ENCODE assay signal across 9 cellular contexts in genomic region chr21:20997633-20998455, GRCh38. TPM values are rescaled to one million over a fixed set of nuclear protein-coding genes. Genes with fewer than 3 reads are reported as not detected.
A peak's percentile ranks its signal among the peaks of the same experiment; 100 is the strongest.
DNase-seq lines count a peak whose midpoint lies in the region; ATAC-seq, FAIRE-seq and TF ChIP-seq lines count a peak whose summit lies in the region.
"Had no signal": no experiment of that assay in that cellular context is flagged by ENCODE, and none has a peak within 500 bp of the region (broad histone marks: within the 10 kb centered on the region; RNA-seq: fewer than 3 reads in every experiment).

NCAM2 (plus strand) TSS chr21:20998409.

- CTCF ChIA-PET in A549 (lab: Yijun Ruan, JAX), result no interaction called here
- CTCF ChIA-PET in activated CD8-positive, alpha-beta T cell treated with anti-CD3 and anti-CD28 coated beads, Interleukin-2, amount 10 ng/mL, durations not matched to agents 7 days and 5 days (lab: Charles Lee), result no interaction called here

- H3K4me3 ChIP-seq in A549, result peak within 1 kb of the TSS; percentile 28; the same call in 1 of the 3 replicates
- H3K4me3 ChIP-seq: GM12878 had no signal

- no peak within 1 kb of the TSS for H3K27ac Mint-ChIP-seq in activated CD8-positive, alpha-beta T cell treated with anti-CD3 and anti-CD28 coated beads, Interleukin-2, amount 10 ng/mL, durations not matched to agents 7 days and 5 days
- H3K27ac Mint-ChIP-seq in effector memory CD8-positive, alpha-beta T cell, result no peak within 1 kb of the TSS

- no peak for TF ChIP-seq EP300 in A549 (IDR thresholded peaks at IDR 0.05)

- TF ChIP-seq RAD21 in A549 (conservative IDR thresholded peaks at IDR 0.05 in 1 of 2, IDR thresholded peaks at IDR 0.05 in 1 of 2), result no peak

- H3K27ac ChIP-seq in A549, result no peak within 1 kb of the TSS

- H3K9me3 ChIP-seq in A549, result no peaks in the 10 kb centered on the region

- H3K4me2 ChIP-seq in A549, result peak within 1 kb of the TSS; percentile 45

- H3K27me3 Mint-ChIP-seq in activated CD8-positive, alpha-beta T cell treated with anti-CD3 and anti-CD28 coated beads, Interleukin-2, amount 10 ng/mL, durations not matched to agents 7 days and 5 days (ENCODE audit: low read depth), result peaks cover 29% of the 10 kb centered on the region
- no peaks in the 10 kb centered on the region for H3K27me3 Mint-ChIP-seq in effector memory CD8-positive, alpha-beta T cell

- peak in 1 of 2 experiments; percentile 38 for DNase-seq in A549 (ENCODE audit: low read depth in 1 of 2, low spot score in 1 of 2)
- DNase-seq in NCI-H2196 treated with DMSO at 0.1 percent for 48 hours (lab: John Stamatoyannopoulos, UW; ENCODE audit: unreplicated experiment), result peak; percentile 26
- DNase-seq in activated CD8-positive, alpha-beta T cell treated with anti-CD3 and anti-CD28 coated beads, Interleukin-2, amount 10 ng/mL, durations not matched to agents 7 days and 5 days, result peak; percentile 60
- DNase-seq in effector memory CD8-positive, alpha-beta T cell, result peak; percentile 1 to 16 (median 15)
- peak; percentile 75 for DNase-seq in medulla oblongata (ENCODE audit: extremely low spot score)
- peak; percentile 30 to 44 (median 43) for DNase-seq in stimulated activated CD4-positive, alpha-beta T cell treated with anti-CD3 and anti-CD28 coated beads, TNF-alpha, amount 100 ng/mL, for 4 hours (ENCODE audit: low read depth in 3 of 3)

- FAIRE-seq in A549 (lab: Jason Lieb, UNC), result no peak
- FAIRE-seq: GM12878 had no signal

- no peaks in the 10 kb centered on the region for H3K9me3 Mint-ChIP-seq in activated CD8-positive, alpha-beta T cell treated with anti-CD3 and anti-CD28 coated beads, Interleukin-2, amount 10 ng/mL, durations not matched to agents 7 days and 5 days (ENCODE audit: insufficient read depth)
- H3K9me3 Mint-ChIP-seq in effector memory CD8-positive, alpha-beta T cell, result peaks cover 0 to 3% of the 10 kb centered on the region in 2 donors

- H3K4me1 Mint-ChIP-seq in activated CD8-positive, alpha-beta T cell treated with anti-CD3 and anti-CD28 coated beads, Interleukin-2, amount 10 ng/mL, durations not matched to agents 7 days and 5 days (ENCODE audit: low read depth), result peaks cover 5% of the 10 kb centered on the region
- peaks cover 0 to 2% of the 10 kb centered on the region in 2 donors for H3K4me1 Mint-ChIP-seq in effector memory CD8-positive, alpha-beta T cell (ENCODE audit: low read depth in 2 of 2)

- peak within 1 kb of the TSS; percentile 64 for H3K4me3 Mint-ChIP-seq in activated CD8-positive, alpha-beta T cell treated with anti-CD3 and anti-CD28 coated beads, Interleukin-2, amount 10 ng/mL, durations not matched to agents 7 days and 5 days
- peak within 1 kb of the TSS; percentile 38 to 65 for H3K4me3 Mint-ChIP-seq in effector memory CD8-positive, alpha-beta T cell

- 38% methylated on average over 13 of the region's 86 CpGs for WGBS in A549 (ENCODE audit: missing lambda C conversion rate)

- H3K36me3 Mint-ChIP-seq in activated CD8-positive, alpha-beta T cell treated with anti-CD3 and anti-CD28 coated beads, Interleukin-2, amount 10 ng/mL, durations not matched to agents 7 days and 5 days (ENCODE audit: low read depth), result no peaks in the 10 kb centered on the region
- no peaks in the 10 kb centered on the region for H3K36me3 Mint-ChIP-seq in effector memory CD8-positive, alpha-beta T cell (ENCODE audit: insufficient read depth)

- ATAC-seq in A549, result peak; percentile 47 to 64; a peak in 5 of 6 replicates
- peak; percentile 48 for ATAC-seq in GM19438 (IDR thresholded peaks at IDR 0.05; ENCODE audit: low read depth, unreplicated experiment)
- peak; percentile 81 for ATAC-seq in activated CD8-positive, alpha-beta T cell treated with anti-CD3 and anti-CD28 coated beads, Interleukin-2, amount 10 ng/mL, durations not matched to agents 7 days and 5 days
- peak; percentile 79 for ATAC-seq in effector memory CD8-positive, alpha-beta T cell (replicated peaks)
- no peak for ATAC-seq in HG03565 (IDR thresholded peaks at IDR 0.05; ENCODE audit: unreplicated experiment)
- ATAC-seq: GM12878 had no signal

- TF ChIP-seq POLR2A in A549 (IDR thresholded peaks at IDR 0.05; ENCODE audit: low read length), result no peak

- no peaks in the 10 kb centered on the region for H3K4me1 ChIP-seq in A549

- TF ChIP-seq CTCF in A549 (IDR thresholded peaks at IDR 0.05), result no peak

- POLR2A ChIA-PET in A549 (lab: Yijun Ruan, JAX), result no interaction called here
- POLR2A ChIA-PET in activated CD8-positive, alpha-beta T cell treated with anti-CD3 and anti-CD28 coated beads, Interleukin-2, amount 10 ng/mL, durations not matched to agents 7 days and 5 days (lab: Charles Lee), result no interaction called here

TF ChIP-seq in A549, 52 proteins besides CTCF, POLR2A, EP300 and RAD21:
- TF ChIP-seq BHLHE40 (IDR thresholded peaks at IDR 0.05; ENCODE audit: low read depth, low read length) (no peak), RARB (CRISPR knock-in tag; IDR thresholded peaks at IDR 0.05) (no peak), NPAS2 (CRISPR knock-in tag; IDR thresholded peaks at IDR 0.05; ENCODE audit: borderline replicate concordance) (no peak), MAX (IDR thresholded peaks at IDR 0.05) (no peak), CHD4 (IDR thresholded peaks at IDR 0.05; ENCODE audit: borderline replicate concordance) (no peak), GATA3 (IDR thresholded peaks at IDR 0.05; ENCODE audit: borderline replicate concordance) (no peak), ESRRA (IDR thresholded peaks at IDR 0.05; ENCODE audit: borderline replicate concordance, low read length) (no peak), SMC3 (IDR thresholded peaks at IDR 0.05) (no peak), MYC (IDR thresholded peaks at IDR 0.05; ENCODE audit: borderline replicate concordance, low read length) (no peak), ZC3H11A (IDR thresholded peaks at IDR 0.05) (no peak), HOXA7 (CRISPR knock-in tag; IDR thresholded peaks at IDR 0.05) (no peak), FOSL2 (IDR thresholded peaks at IDR 0.05) (no peak), FOSL2 (CRISPR knock-in tag; IDR thresholded peaks at IDR 0.05) (no peak), CEBPB (IDR thresholded peaks at IDR 0.05) (no peak), MAZ (IDR thresholded peaks at IDR 0.05; ENCODE audit: borderline replicate concordance, low read depth, low read length) (no peak), FOSB (CRISPR knock-in tag; IDR thresholded peaks at IDR 0.05) (no peak), TFCP2L1 (CRISPR knock-in tag; IDR thresholded peaks at IDR 0.05) (no peak), USF2 (IDR thresholded peaks at IDR 0.05) (no peak), ZSCAN20 (CRISPR knock-in tag; IDR thresholded peaks at IDR 0.05) (no peak), PHF8 (IDR thresholded peaks at IDR 0.05; ENCODE audit: borderline replicate concordance, low read depth) (no peak)

RNA-seq across cellular contexts. Expression of gene NCAM2, which starts in this region (rescaled TPM):
- polyA plus RNA-seq in A549 (2011; rRNA removed) (not detected in 2 replicates), A549 (2017; fragmentation: RNase III; extraction: RNeasy Plus Mini Kit Qiagen cat#74134 plus additional on column Dnase treatment) (not detected in 3 replicates)
- not detected in 2 replicates for polyA plus RNA-seq in A549 (2012; cell fraction: cytosol; rRNA removed)
- not detected in 2 replicates for polyA plus RNA-seq in A549 (2012; cell fraction: nucleus; rRNA removed)
- not detected in 2 replicates for polyA minus RNA-seq in A549 (2011; rRNA and poly(A)+ RNA removed)
- not detected for total RNA-seq in activated CD8-positive, alpha-beta T cell treated with anti-CD3 and anti-CD28 coated beads, Interleukin-2, amount 10 ng/mL, durations not matched to agents 7 days and 5 days

Comparison
In these comparisons a context has a peak if more than half of its experiments do, and no peak if none do; other contexts are left out.
1. Peak in ATAC-seq, H3K4me3 ChIP-seq and H3K4me2 ChIP-seq in A549; RNA of the gene not detected or under 1 TPM.
2. Peak in DNase-seq and ATAC-seq in activated CD8-positive, alpha-beta T cell treated with anti-CD3 and anti-CD28 coated beads, Interleukin-2, amount 10 ng/mL, durations not matched to agents 7 days and 5 days; RNA of the gene not detected or under 1 TPM.